ENCODE assay signal across 1 cellular context in the genomic region with DNA sequence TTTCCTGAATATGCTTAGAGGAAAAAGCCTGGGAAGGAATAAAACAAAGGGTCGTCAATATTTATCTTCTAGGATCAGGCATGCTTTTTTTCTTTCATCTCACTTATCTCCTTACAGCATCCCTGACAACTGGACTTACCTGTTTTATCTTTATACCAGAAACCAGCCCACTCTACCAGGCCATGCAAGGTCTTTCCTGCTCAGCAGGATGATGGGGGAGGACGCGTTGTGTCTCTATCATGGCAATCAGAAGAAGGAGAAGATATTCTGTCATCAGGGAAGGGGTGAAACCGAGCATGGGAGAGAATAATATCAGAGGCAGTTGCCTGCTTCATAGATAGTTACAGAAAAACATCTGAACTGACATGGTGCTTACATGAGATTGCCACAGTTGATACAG.
TF ChIP-seq lines count a peak whose summit lies in the region.

No MANE protein-coding gene starts in this region.

TF ChIP-seq in SK-N-SH treated with all-trans-retinoic acid at 6 μM for 48 hours, 23 proteins besides CTCF, POLR2A, EP300 and RAD21 (continued from another document):
- no peak for TF ChIP-seq POU6F1 (CRISPR knock-in tag; IDR thresholded peaks at IDR 0.05; ENCODE audit: borderline replicate concordance, low read depth)
- no peak for TF ChIP-seq GLIS3 (CRISPR knock-in tag; IDR thresholded peaks at IDR 0.05)
- no peak for TF ChIP-seq ZNF70 (CRISPR knock-in tag; IDR thresholded peaks at IDR 0.05)
- no peak for TF ChIP-seq ZNF8 (CRISPR knock-in tag; IDR thresholded peaks at IDR 0.05)
- TF ChIP-seq BACH2 (CRISPR knock-in tag; IDR thresholded peaks at IDR 0.05; ENCODE audit: borderline replicate concordance): no peak
